3 cellular contexts compared by ENCODE assay signal in genomic region chr4:4671774-4672349, GRCh38.
TF ChIP-seq lines count a peak whose summit lies in the region.

No MANE protein-coding gene starts in this region.

TF ChIP-seq in IMR-90, 13 proteins besides CTCF, POLR2A, EP300 and RAD21:
- TF ChIP-seq ELK1 (IDR thresholded peaks at IDR 0.05; ENCODE audit: borderline replicate concordance, low read depth, low read length) (no peak), BHLHE40 (IDR thresholded peaks at IDR 0.05; ENCODE audit: low read depth, low read length) (no peak), CEBPB (IDR thresholded peaks at IDR 0.05; ENCODE audit: low read depth, low read length) (no peak), RCOR1 (IDR thresholded peaks at IDR 0.05; ENCODE audit: insufficient replicate concordance, low read length) (no peak), MAFK (IDR thresholded peaks at IDR 0.05; ENCODE audit: low read depth, low read length) (no peak), USF2 (IDR thresholded peaks at IDR 0.05; ENCODE audit: low read depth, low read length) (no peak), MAZ (IDR thresholded peaks at IDR 0.05; ENCODE audit: borderline replicate concordance, low read depth, low read length) (no peak), NFE2L2 (IDR thresholded peaks at IDR 0.05; ENCODE audit: low read depth, low read length) (no peak), SMC3 (IDR thresholded peaks at IDR 0.05; ENCODE audit: low read depth, low read length) (no peak), CHD1 (IDR thresholded peaks at IDR 0.05; ENCODE audit: low read depth, low read length) (no peak), RFX5 (IDR thresholded peaks at IDR 0.05; ENCODE audit: low read depth, low read length) (no peak), MXI1 (IDR thresholded peaks at IDR 0.05; ENCODE audit: borderline replicate concordance, low read depth, low read length) (no peak), FOS (IDR thresholded peaks at IDR 0.05; ENCODE audit: low read depth, low read length) (no peak)

TF ChIP-seq in H1, 55 proteins besides CTCF, POLR2A, EP300 and RAD21:
- TF ChIP-seq RBBP5 (IDR thresholded peaks at IDR 0.05; ENCODE audit: borderline replicate concordance, low read depth, low read length) (no peak), RNF2 (IDR thresholded peaks at IDR 0.05; ENCODE audit: borderline replicate concordance, low read depth, low read length, missing control alignments, poor library complexity, severe bottlenecking) (no peak)

TF ChIP-seq in HEK293T, 16 proteins besides CTCF, POLR2A, EP300 and RAD21:
- TF ChIP-seq ZNF384 (IDR thresholded peaks at IDR 0.05) (no peak), TARDBP (IDR thresholded peaks at IDR 0.05) (no peak), BHLHE40 (IDR thresholded peaks at IDR 0.05; ENCODE audit: borderline replicate concordance) (no peak), PKNOX1 (IDR thresholded peaks at IDR 0.05) (no peak), SP1 (IDR thresholded peaks at IDR 0.05) (no peak), ELF4 (IDR thresholded peaks at IDR 0.05) (no peak), NFRKB (IDR thresholded peaks at IDR 0.05) (no peak), FOXM1 (IDR thresholded peaks at IDR 0.05; ENCODE audit: borderline replicate concordance) (no peak), HDGF (IDR thresholded peaks at IDR 0.05; ENCODE audit: borderline replicate concordance) (no peak), FOXA1 (IDR thresholded peaks at IDR 0.05) (no peak), SUZ12 (IDR thresholded peaks at IDR 0.05) (no peak), ARNT (IDR thresholded peaks at IDR 0.05) (no peak), FOXK2 (IDR thresholded peaks at IDR 0.05) (no peak), CTBP1 (IDR thresholded peaks at IDR 0.05; ENCODE audit: borderline replicate concordance) (no peak), L3MBTL2 (conservative IDR thresholded peaks at IDR 0.05) (no peak)
